Comparison of ENCODE assay signal across 10 cellular contexts in genomic region chr13:98581971-98582702, GRCh38. TPM values are rescaled to one million over a fixed set of nuclear protein-coding genes. Genes with fewer than 3 reads are reported as not detected.
DNase-seq lines count a peak whose midpoint lies in the region; FAIRE-seq and TF ChIP-seq lines count a peak whose summit lies in the region.
"Had no signal": no experiment of that assay in that cellular context is flagged by ENCODE, and none has a peak within 500 bp of the region (broad histone marks: within the 10 kb centered on the region; RNA-seq: fewer than 3 reads in every experiment).

No MANE protein-coding gene starts in this region.

- H3K4me1 Mint-ChIP-seq in activated CD4-positive, alpha-beta memory T cell treated with anti-CD3 and anti-CD28 coated beads for 36 hours (ENCODE audit: low read depth): peaks cover 23% of the 10 kb centered on the region
- H3K4me1 Mint-ChIP-seq in activated CD4-positive, alpha-beta memory T cell treated with anti-CD3 and anti-CD28 coated beads, Interleukin-2, amount 10 ng/mL, durations not matched to agents 7 days and 5 days: peaks cover 19% of the 10 kb centered on the region
- H3K4me1 Mint-ChIP-seq in activated naive CD4-positive, alpha-beta T cell treated with anti-CD3 and anti-CD28 coated beads for 36 hours (ENCODE audit: low read depth): peaks cover 18% of the 10 kb centered on the region

- TF ChIP-seq POLR2A in suprapubic skin (IDR thresholded peaks at IDR 0.05) (no peak), lower leg skin (IDR thresholded peaks at IDR 0.05) (no peak)

- H3K36me3 Mint-ChIP-seq in activated CD4-positive, alpha-beta memory T cell treated with anti-CD3 and anti-CD28 coated beads for 36 hours: no peaks in the 10 kb centered on the region
- peaks cover 3% of the 10 kb centered on the region for H3K36me3 Mint-ChIP-seq in activated CD4-positive, alpha-beta memory T cell treated with anti-CD3 and anti-CD28 coated beads, Interleukin-2, amount 10 ng/mL, durations not matched to agents 7 days and 5 days (ENCODE audit: low read depth)
- no peaks in the 10 kb centered on the region for H3K36me3 Mint-ChIP-seq in activated naive CD4-positive, alpha-beta T cell treated with anti-CD3 and anti-CD28 coated beads for 36 hours (ENCODE audit: low read depth)

- H3K9me3 Mint-ChIP-seq in activated CD4-positive, alpha-beta memory T cell treated with anti-CD3 and anti-CD28 coated beads for 36 hours: no peaks in the 10 kb centered on the region
- H3K9me3 Mint-ChIP-seq in activated CD4-positive, alpha-beta memory T cell treated with anti-CD3 and anti-CD28 coated beads, Interleukin-2, amount 10 ng/mL, durations not matched to agents 7 days and 5 days: no peaks in the 10 kb centered on the region
- H3K9me3 Mint-ChIP-seq in activated naive CD4-positive, alpha-beta T cell treated with anti-CD3 and anti-CD28 coated beads for 36 hours: no peaks in the 10 kb centered on the region

- TF ChIP-seq CTCF in fibroblast of pulmonary artery (IDR thresholded peaks at IDR 0.05; ENCODE audit: low read length, missing control alignments): no peak
- no peak for TF ChIP-seq CTCF in suprapubic skin (IDR thresholded peaks at IDR 0.05)
- no peak for TF ChIP-seq CTCF in lower leg skin (IDR thresholded peaks at IDR 0.05)

- TF ChIP-seq EP300 in suprapubic skin (IDR thresholded peaks at IDR 0.05): no peak

- intact Hi-C loops in activated CD4-positive, alpha-beta memory T cell treated with anti-CD3 and anti-CD28 coated beads for 36 hours (cut with micrococcal nuclease): no loop called here
- intact Hi-C loops in lower leg skin (cut with DNase I; ENCODE audit: low total_unique reads): no loop called here
- intact Hi-C loops in activated naive CD4-positive, alpha-beta T cell treated with anti-CD3 and anti-CD28 coated beads for 36 hours (cut with micrococcal nuclease): no loop called here

- WGBS in suprapubic skin: 29% methylated on average over 2 of the region's 2 CpGs
- 27 to 43% methylated on average over 2 of the region's 2 CpGs for WGBS in lower leg skin, 2 donors

- DNase-seq in activated CD4-positive, alpha-beta memory T cell treated with anti-CD3 and anti-CD28 coated beads for 36 hours: no peak
- no peak for DNase-seq in activated CD4-positive, alpha-beta memory T cell treated with anti-CD3 and anti-CD28 coated beads, Interleukin-2, amount 10 ng/mL, durations not matched to agents 7 days and 5 days
- DNase-seq in RCC 7860 (ENCODE audit: low spot score): peak; percentile 29
- peak; percentile 60 for DNase-seq in fibroblast of pulmonary artery (ENCODE audit: low read depth)
- no peak for DNase-seq in suprapubic skin (ENCODE audit: low spot score in 2 of 2)
- no peak for DNase-seq in lower leg skin (ENCODE audit: low spot score in 2 of 2)
- DNase-seq in activated naive CD4-positive, alpha-beta T cell treated with anti-CD3 and anti-CD28 coated beads for 36 hours: no peak
- no peak for DNase-seq in inferior parietal cortex (ENCODE audit: extremely low spot score)
- DNase-seq: central memory CD4-positive, alpha-beta T cell had no signal

- no peaks in the 10 kb centered on the region for H3K9me3 ChIP-seq in suprapubic skin
- H3K9me3 ChIP-seq: BLaER1 treated with 17β-estradiol and CSF1 and Interleukin-3, amounts not matched to agents 10 nM and 100 nM had no signal

- H3K36me3 ChIP-seq in suprapubic skin: no peaks in the 10 kb centered on the region
- H3K36me3 ChIP-seq: BLaER1 treated with 17β-estradiol and CSF1 and Interleukin-3, amounts not matched to agents 10 nM and 100 nM had no signal

- no peak overlapping the region for H3K4me3 Mint-ChIP-seq in activated CD4-positive, alpha-beta memory T cell treated with anti-CD3 and anti-CD28 coated beads for 36 hours
- H3K4me3 Mint-ChIP-seq in activated CD4-positive, alpha-beta memory T cell treated with anti-CD3 and anti-CD28 coated beads, Interleukin-2, amount 10 ng/mL, durations not matched to agents 7 days and 5 days: no peak overlapping the region
- no peak overlapping the region for H3K4me3 Mint-ChIP-seq in activated naive CD4-positive, alpha-beta T cell treated with anti-CD3 and anti-CD28 coated beads for 36 hours

- peak overlapping the region; percentile 9 for H3K27ac Mint-ChIP-seq in activated CD4-positive, alpha-beta memory T cell treated with anti-CD3 and anti-CD28 coated beads for 36 hours
- no peak overlapping the region for H3K27ac Mint-ChIP-seq in activated CD4-positive, alpha-beta memory T cell treated with anti-CD3 and anti-CD28 coated beads, Interleukin-2, amount 10 ng/mL, durations not matched to agents 7 days and 5 days
- H3K27ac Mint-ChIP-seq in activated naive CD4-positive, alpha-beta T cell treated with anti-CD3 and anti-CD28 coated beads for 36 hours: no peak overlapping the region

- H3K4me1 ChIP-seq in suprapubic skin: peaks cover 60% of the 10 kb centered on the region

- no peak overlapping the region for H3K4me3 ChIP-seq in fibroblast of pulmonary artery (replicated peaks; ENCODE audit: low read depth, low read length)
- H3K4me3 ChIP-seq in suprapubic skin: no peak overlapping the region
- no peak overlapping the region for H3K4me3 ChIP-seq in lower leg skin (ENCODE audit: low read depth, poor library complexity, severe bottlenecking)
- H3K4me3 ChIP-seq: BLaER1 treated with 17β-estradiol and CSF1 and Interleukin-3, amounts not matched to agents 10 nM and 100 nM had no signal

- H3K27me3 ChIP-seq in suprapubic skin: no peaks in the 10 kb centered on the region
- H3K27me3 ChIP-seq: BLaER1 treated with 17β-estradiol and CSF1 and Interleukin-3, amounts not matched to agents 10 nM and 100 nM had no signal

- FAIRE-seq in RCC 7860 (lab: Jason Lieb, UNC): no peak

- CTCF ChIA-PET in activated CD4-positive, alpha-beta memory T cell treated with anti-CD3 and anti-CD28 coated beads for 36 hours (lab: Charles Lee): interaction anchor here (1.3 to 1.6 kb wide), 3 partner anchors 16 to 137 kb away, joined by 3 to 10 read pairs (median 9); no protein-coding TSS in a partner anchor
- CTCF ChIA-PET in activated CD4-positive, alpha-beta memory T cell treated with anti-CD3 and anti-CD28 coated beads, Interleukin-2, amount 10 ng/mL, durations not matched to agents 7 days and 5 days (lab: Charles Lee): interaction anchor here (1.2 to 1.5 kb wide), 2 partner anchors 71 to 137 kb away, joined by 8 to 9 read pairs; no protein-coding TSS in a partner anchor
- CTCF ChIA-PET in activated naive CD4-positive, alpha-beta T cell treated with anti-CD3 and anti-CD28 coated beads for 36 hours (lab: Charles Lee): interaction anchor here (0.6 to 1.6 kb wide), 3 partner anchors 27 to 423 kb away, joined by 3 to 14 read pairs (median 4); no protein-coding TSS in a partner anchor

- peak overlapping the region; percentile 54 for H3K27ac ChIP-seq in suprapubic skin
- H3K27ac ChIP-seq: BLaER1 treated with 17β-estradiol and CSF1 and Interleukin-3, amounts not matched to agents 10 nM and 100 nM had no signal

- no peaks in the 10 kb centered on the region for H3K27me3 Mint-ChIP-seq in activated CD4-positive, alpha-beta memory T cell treated with anti-CD3 and anti-CD28 coated beads for 36 hours
- no peaks in the 10 kb centered on the region for H3K27me3 Mint-ChIP-seq in activated CD4-positive, alpha-beta memory T cell treated with anti-CD3 and anti-CD28 coated beads, Interleukin-2, amount 10 ng/mL, durations not matched to agents 7 days and 5 days
- no peaks in the 10 kb centered on the region for H3K27me3 Mint-ChIP-seq in activated naive CD4-positive, alpha-beta T cell treated with anti-CD3 and anti-CD28 coated beads for 36 hours (ENCODE audit: low read depth)

- POLR2A ChIA-PET in activated CD4-positive, alpha-beta memory T cell treated with anti-CD3 and anti-CD28 coated beads for 36 hours (lab: Charles Lee): interaction anchor here (0.8 to 1.5 kb wide), 4 partner anchors 9 to 106 kb away, joined by 3 to 4 read pairs (median 3); no protein-coding TSS in a partner anchor
- POLR2A ChIA-PET in activated CD4-positive, alpha-beta memory T cell treated with anti-CD3 and anti-CD28 coated beads, Interleukin-2, amount 10 ng/mL, durations not matched to agents 7 days and 5 days (lab: Charles Lee): interaction anchor here (0.8 to 1.2 kb wide), 2 partner anchors 9 to 11 kb away, joined by 3 to 4 read pairs; no protein-coding TSS in a partner anchor

RNA-seq across cellular contexts. Expression of gene STK24, which starts 5.2 kb away (rescaled TPM):
- total RNA-seq in activated CD4-positive, alpha-beta memory T cell treated with anti-CD3 and anti-CD28 coated beads for 36 hours: 100 to 1,000 TPM; 176 to 178 TPM
- 100 to 1,000 TPM; 189 to 204 TPM for total RNA-seq in activated CD4-positive, alpha-beta memory T cell treated with anti-CD3 and anti-CD28 coated beads, Interleukin-2, amount 10 ng/mL, durations not matched to agents 7 days and 5 days
- 100 to 1,000 TPM; 132 to 200 (median 176) TPM for total RNA-seq in suprapubic skin
- total RNA-seq in lower leg skin: 100 to 1,000 TPM; 212 to 281 (median 266) TPM
- total RNA-seq in activated naive CD4-positive, alpha-beta T cell treated with anti-CD3 and anti-CD28 coated beads for 36 hours: 10 to 100 TPM; 95.5 to 96.7 TPM

Comparison
In these comparisons a context has a peak if more than half of its experiments do, and no peak if none do; other contexts are left out.
1. DNase-seq: peak in RCC 7860 (single experiment) and fibroblast of pulmonary artery (single experiment); none in activated CD4-positive, alpha-beta memory T cell treated with anti-CD3 and anti-CD28 coated beads for 36 hours (single experiment), activated CD4-positive, alpha-beta memory T cell treated with anti-CD3 and anti-CD28 coated beads, Interleukin-2, amount 10 ng/mL, durations not matched to agents 7 days and 5 days (single experiment), suprapubic skin (0 of 2), lower leg skin (0 of 2), activated naive CD4-positive, alpha-beta T cell treated with anti-CD3 and anti-CD28 coated beads for 36 hours (single experiment) and inferior parietal cortex (single experiment).